ENCODE assay signal across 8 cellular contexts in the genomic region with DNA sequence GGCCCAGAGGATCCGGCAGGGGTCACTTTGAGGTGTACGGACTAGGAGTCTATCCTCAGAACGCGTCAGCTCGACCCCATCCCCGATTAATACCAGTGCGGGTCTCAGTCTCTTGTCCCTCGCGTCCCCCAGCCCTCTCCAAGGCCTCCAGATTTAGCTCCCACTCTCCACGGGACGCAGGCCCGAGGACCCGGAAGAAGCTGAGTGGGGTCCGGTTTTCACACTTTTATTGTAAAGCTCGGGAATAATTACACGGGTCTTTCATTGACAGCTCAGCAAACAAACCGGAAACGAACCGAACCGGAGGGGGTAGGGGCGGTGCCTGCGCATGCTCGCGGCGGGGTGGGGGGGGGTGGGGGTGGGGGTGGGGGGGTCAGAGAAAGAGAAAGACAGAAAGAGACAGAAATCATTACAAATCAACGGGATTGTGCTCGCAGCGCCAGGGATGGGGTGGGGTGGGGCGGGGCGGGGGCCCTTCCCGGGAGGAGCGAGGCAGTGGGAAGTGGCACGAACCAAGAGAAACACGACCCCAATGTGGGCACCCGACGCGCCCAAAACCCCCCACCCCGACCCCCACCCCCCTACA.
DNase-seq lines count a peak whose midpoint lies in the region; ATAC-seq lines count a peak whose summit lies in the region.

No MANE protein-coding gene starts in this region.

- DNase-seq in NCI-H1092 treated with DMSO at 0.1 percent for 48 hours (lab: John Stamatoyannopoulos, UW) = peak; percentile 46
- DNase-seq in NCI-H1092 (lab: John Stamatoyannopoulos, UW) = no peak
- peak; percentile 15 for DNase-seq in SHP77 treated with DMSO at 0.1 percent for 48 hours (lab: John Stamatoyannopoulos, UW)
- DNase-seq in T47D (ENCODE audit: low read depth in 1 of 2, low spot score in 1 of 2) = peak; percentile 74 to 80
- DNase-seq in iPS-NIHi11 (ENCODE audit: low spot score) = peak; percentile 71
- DNase-seq in stimulated activated CD4-positive, alpha-beta T cell treated with anti-CD3 and anti-CD28 coated beads, Interleukin-1b, Interleukin-23, amount 100 ng/mL, for 24 hours (ENCODE audit: low read depth in 4 of 4, low spot score in 1 of 4) = peak in 3 of 4 experiments; percentile 11 to 27 (median 14)

- ATAC-seq in HG03103 (IDR thresholded peaks at IDR 0.05; ENCODE audit: low read depth, unreplicated experiment) (peak; percentile 9), HG03571 (IDR thresholded peaks at IDR 0.05; ENCODE audit: unreplicated experiment) (no peak)

- in situ Hi-C loops in T47D (cut with HindIII; ENCODE audit: low pct_unique_long_range_greater_than_20kb, low sequenced_read_pairs) = no loop called here
